Comparison of ENCODE assay signal across 11 cellular contexts in the genomic region with DNA sequence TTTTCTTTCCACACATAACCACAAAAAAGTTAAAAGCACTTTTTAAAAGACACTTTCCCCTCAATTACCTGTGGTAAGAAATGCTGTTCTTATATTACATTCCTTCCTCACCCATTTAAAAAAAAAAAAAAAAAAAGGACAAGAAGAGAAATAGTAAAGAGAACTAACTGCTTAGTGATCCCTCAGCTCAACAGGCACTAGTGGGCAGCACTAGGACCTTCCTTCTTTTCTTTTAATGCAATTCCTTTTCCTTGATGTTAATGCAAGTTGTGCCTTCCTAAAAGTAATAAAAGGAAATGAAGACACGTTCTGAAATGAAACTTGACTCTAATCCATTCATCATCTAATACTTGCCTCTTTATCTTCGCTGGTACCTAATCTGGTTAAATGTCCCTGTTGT.
DNase-seq lines count a peak whose midpoint lies in the region; ATAC-seq, FAIRE-seq and TF ChIP-seq lines count a peak whose summit lies in the region.
"Had no signal": no experiment of that assay in that cellular context is flagged by ENCODE, and none has a peak within 500 bp of the region (broad histone marks: within the 10 kb centered on the region; RNA-seq: fewer than 3 reads in every experiment).

No MANE protein-coding gene starts in this region.

- no peak overlapping the region for H3K9ac ChIP-seq in astrocyte (ENCODE audit: low read length)
- peak overlapping the region; percentile 36 for H3K9ac ChIP-seq in mesenchymal stem cell (ENCODE audit: low read length)

- H3K4me3 Mint-ChIP-seq in HFFc6 (no peak overlapping the region), astrocyte (ENCODE audit: unreplicated experiment) (no peak overlapping the region)
- H3K4me3 Mint-ChIP-seq: dendritic cell treated with granulocyte-macrophage colony-stimulating factor and Interleukin-4, amounts not matched to agents 40 ng/mL and 50 ng/mL, for 4 days had no signal

- H3K27ac Mint-ChIP-seq in HFFc6 = no peak overlapping the region
- H3K27ac Mint-ChIP-seq in astrocyte (ENCODE audit: unreplicated experiment) = no peak overlapping the region
- H3K27ac Mint-ChIP-seq: dendritic cell treated with granulocyte-macrophage colony-stimulating factor and Interleukin-4, amounts not matched to agents 40 ng/mL and 50 ng/mL, for 4 days had no signal

- no peak overlapping the region for H3K4me2 ChIP-seq in astrocyte (ENCODE audit: low read length)
- H3K4me2 ChIP-seq in mesenchymal stem cell (ENCODE audit: low read length, poor library complexity, severe bottlenecking) = no peak overlapping the region

- no peak overlapping the region for H4K91ac ChIP-seq in mesenchymal stem cell (ENCODE audit: low read length)

- H3K18ac ChIP-seq in mesenchymal stem cell (ENCODE audit: low read depth in 1 of 2, low read length in 2 of 2) = no peak overlapping the region

- no peak overlapping the region for H3K27ac ChIP-seq in AG04450 (ENCODE audit: low read depth, low read length)
- H3K27ac ChIP-seq in astrocyte (ENCODE audit: low read depth, low read length) = no peak overlapping the region
- no peak overlapping the region for H3K27ac ChIP-seq in mesenchymal stem cell (ENCODE audit: low read length, poor library complexity, severe bottlenecking)

- peak; percentile 38 for TF ChIP-seq CTCF in AG04450 (IDR thresholded peaks at IDR 0.05; ENCODE audit: low read depth, low read length)
- peak; percentile 71 for TF ChIP-seq CTCF in HFFc6 (IDR thresholded peaks at IDR 0.05)
- peak; percentile 31 for TF ChIP-seq CTCF in astrocyte (IDR thresholded peaks at IDR 0.05; ENCODE audit: insufficient read depth, low read depth, low read length)
- TF ChIP-seq CTCF in GM20000 (IDR thresholded peaks at IDR 0.05; ENCODE audit: extremely low read depth, missing control alignments) = no peak

- H3K36me3 ChIP-seq in astrocyte (ENCODE audit: insufficient read depth, low read length) (peaks cover 9% of the 10 kb centered on the region), mesenchymal stem cell (ENCODE audit: control insufficient read depth in 1 of 2, insufficient read depth in 2 of 2, low read depth in 1 of 2, low read length in 2 of 2) (peaks cover 28 to 35% of the 10 kb centered on the region in 2 experiments)

- H3K9me3 ChIP-seq in AG04450 (ENCODE audit: control insufficient read depth, insufficient read depth, low read length) = no peaks in the 10 kb centered on the region
- H3K9me3 ChIP-seq in astrocyte (ENCODE audit: insufficient read depth, low read depth, low read length) = no peaks in the 10 kb centered on the region
- no peaks in the 10 kb centered on the region for H3K9me3 ChIP-seq in mesenchymal stem cell (ENCODE audit: control insufficient read depth, low read length)

- peaks cover 43% of the 10 kb centered on the region for H4K20me1 ChIP-seq in astrocyte (ENCODE audit: insufficient read depth, low read length)

- H3K14ac ChIP-seq in mesenchymal stem cell (ENCODE audit: low read length in 2 of 2) = no peak overlapping the region

- peak; percentile 5 for FAIRE-seq in astrocyte (lab: Jason Lieb, UNC)

- ATAC-seq in HG02970 (IDR thresholded peaks at IDR 0.05; ENCODE audit: low FRiP score, unreplicated experiment) = no peak
- ATAC-seq in GM21576 (IDR thresholded peaks at IDR 0.05; ENCODE audit: unreplicated experiment) = no peak

- H2BK12ac ChIP-seq in mesenchymal stem cell (ENCODE audit: low read length in 2 of 2) = no peak overlapping the region

- no peaks in the 10 kb centered on the region for H3K27me3 ChIP-seq in AG04450 (ENCODE audit: control insufficient read depth, insufficient read depth, low read length)
- H3K27me3 ChIP-seq in astrocyte (ENCODE audit: insufficient read depth, low read length) = no peaks in the 10 kb centered on the region
- H3K27me3 ChIP-seq in mesenchymal stem cell (ENCODE audit: control insufficient read depth in 1 of 2, insufficient read depth in 1 of 2, low read length in 2 of 2) = no peaks in the 10 kb centered on the region

- H3K4me1 ChIP-seq in astrocyte (ENCODE audit: insufficient read depth, low read length) (no peaks in the 10 kb centered on the region), mesenchymal stem cell (ENCODE audit: control insufficient read depth, insufficient read depth, low read depth, low read length) (peaks cover 6% of the 10 kb centered on the region)

- H3K23ac ChIP-seq in mesenchymal stem cell (ENCODE audit: low read length in 2 of 2) = no peak overlapping the region

- H2BK120ac ChIP-seq in mesenchymal stem cell (ENCODE audit: low read depth, low read length) = no peak overlapping the region

- H3K27me3 Mint-ChIP-seq in HFFc6 (ENCODE audit: insufficient read depth) (peaks cover 1% of the 10 kb centered on the region), astrocyte (ENCODE audit: low read depth, unreplicated experiment) (no peaks in the 10 kb centered on the region)

- POLR2A ChIA-PET in AG04450 (lab: Yijun Ruan, JAX) = interaction anchor here (0.7 kb wide), 1 partner anchor 395 kb away, joined by 3 read pairs; no protein-coding TSS in a partner anchor

- H2AFZ ChIP-seq in astrocyte (ENCODE audit: low read depth, low read length) = no peak overlapping the region
- H2AFZ ChIP-seq in mesenchymal stem cell (ENCODE audit: low read depth, low read length) = no peak overlapping the region

- no peak overlapping the region for H2BK5ac ChIP-seq in mesenchymal stem cell (ENCODE audit: low read depth, low read length, poor library complexity, severe bottlenecking)

- no peaks in the 10 kb centered on the region for H3K9me3 Mint-ChIP-seq in HFFc6
- H3K9me3 Mint-ChIP-seq in astrocyte (ENCODE audit: unreplicated experiment) = no peaks in the 10 kb centered on the region
- H3K9me3 Mint-ChIP-seq: dendritic cell treated with granulocyte-macrophage colony-stimulating factor and Interleukin-4, amounts not matched to agents 40 ng/mL and 50 ng/mL, for 4 days had no signal

- H2BK15ac ChIP-seq in mesenchymal stem cell (ENCODE audit: low read depth, poor library complexity, severe bottlenecking) = no peak overlapping the region

- H3K4me1 Mint-ChIP-seq in HFFc6 (ENCODE audit: low read depth) (no peaks in the 10 kb centered on the region; the same call in 1 of the 2 replicates), astrocyte (ENCODE audit: low read depth, unreplicated experiment) (peaks cover 38% of the 10 kb centered on the region)

- no peak overlapping the region for H3K4ac ChIP-seq in mesenchymal stem cell (ENCODE audit: low read depth in 1 of 2, low read length in 2 of 2)

- H3K36me3 Mint-ChIP-seq in HFFc6 (ENCODE audit: low read depth) (0 out of 2 replicates have a peak, but pooled peaks cover 15% of the 10 kb centered on the region), astrocyte (ENCODE audit: low read depth, unreplicated experiment) (peaks cover 22% of the 10 kb centered on the region)

- DNase-seq in AG04450 (ENCODE audit: low read depth, low spot score) (no peak), HFFc6 (peak; percentile 29), astrocyte (ENCODE audit: low read depth) (peak; percentile 15), mesenchymal stem cell (peak; percentile 27), NAMALWA (ENCODE audit: low spot score) (no peak), GM20000 (ENCODE audit: low spot score) (no peak)
- DNase-seq: COR-L47, NCI-H2081 treated with DMSO at 0.1 percent for 48 hours had no signal

- no peak overlapping the region for H2AK5ac ChIP-seq in mesenchymal stem cell (ENCODE audit: low read length, severe bottlenecking)

- H3K79me1 ChIP-seq in mesenchymal stem cell (replicated peaks; ENCODE audit: low read length, poor library complexity, severe bottlenecking) = peaks cover 55% of the 10 kb centered on the region

- 89% methylated on average over 1 of the region's 2 CpGs for WGBS in mesenchymal stem cell

- CTCF ChIA-PET in AG04450 (lab: Charles Lee) = interaction anchor here (0.6 to 1.2 kb wide), 5 partner anchors 13 to 663 kb away, joined by 3 to 4 read pairs (median 3); no protein-coding TSS in a partner anchor

- H3K4me3 ChIP-seq in AG04450 (ENCODE audit: low read depth, low read length) = no peak overlapping the region
- H3K4me3 ChIP-seq in astrocyte (ENCODE audit: insufficient read depth, low read depth, low read length) = no peak overlapping the region
- no peak overlapping the region for H3K4me3 ChIP-seq in mesenchymal stem cell (ENCODE audit: insufficient read depth in 1 of 2, low read depth in 1 of 2, low read length in 2 of 2)

- H4K8ac ChIP-seq in mesenchymal stem cell (ENCODE audit: low read length) = no peak overlapping the region

- H3K79me2 ChIP-seq in astrocyte (ENCODE audit: insufficient read depth, low read length) = peaks cover 6% of the 10 kb centered on the region

Comparison
In these comparisons a context has a peak if more than half of its experiments do, and no peak if none do; other contexts are left out.
1. DNase-seq: peak in HFFc6 (single experiment), astrocyte (single experiment) and mesenchymal stem cell (single experiment); none in AG04450 (single experiment), NAMALWA (single experiment) and GM20000 (single experiment).